In genomic region chr1:93345633-93346471, GRCh38 we compare ENCODE assay signal across 1 cellular context.
TF ChIP-seq lines count a peak whose summit lies in the region.

DR1 (plus strand) TSS chr1:93345907; CDS start chr1:93346646, 739 bp downstream.

TF ChIP-seq in HepG2, 621 proteins besides CTCF, POLR2A, EP300 and RAD21 (continued from another document and continues in another):
- TF ChIP-seq SKIL (CRISPR knock-in tag; IDR thresholded peaks at IDR 0.05; ENCODE audit: borderline replicate concordance) (peak; percentile 70; the same call in 1 of the 2 replicates), ZFP36L2 (CRISPR knock-in tag; IDR thresholded peaks at IDR 0.05) (no peak), ZNF296 (CRISPR knock-in tag; conservative IDR thresholded peaks at IDR 0.05) (no peak), ZNF30 (CRISPR knock-in tag; IDR thresholded peaks at IDR 0.05) (no peak; the same call in 1 of the 2 replicates), ZNF790 (CRISPR knock-in tag; IDR thresholded peaks at IDR 0.05; ENCODE audit: borderline replicate concordance) (peak; percentile 81; the same call in 1 of the 2 replicates), GABPA (IDR thresholded peaks at IDR 0.05; ENCODE audit: low read depth, low read length) (peak; percentile 98), GABPA (CRISPR knock-in tag; IDR thresholded peaks at IDR 0.05; ENCODE audit: low read depth) (peak; percentile 98), NR3C1 (CRISPR knock-in tag; IDR thresholded peaks at IDR 0.05) (no peak), CSRNP1 (CRISPR knock-in tag; IDR thresholded peaks at IDR 0.05) (no peak), KDM1A (CRISPR knock-in tag; IDR thresholded peaks at IDR 0.05) (0 out of 2 replicates have a peak, but pooled peaks have one; percentile 29), ZNF597 (CRISPR knock-in tag; IDR thresholded peaks at IDR 0.05) (no peak), BRF2 (CRISPR knock-in tag; IDR thresholded peaks at IDR 0.05) (no peak), ZNF12 (CRISPR knock-in tag; IDR thresholded peaks at IDR 0.05) (peak; percentile 68), HMGXB3 (CRISPR knock-in tag; IDR thresholded peaks at IDR 0.05; ENCODE audit: borderline replicate concordance) (peak; percentile 59; the same call in 1 of the 2 replicates), ZNF230 (CRISPR knock-in tag; IDR thresholded peaks at IDR 0.05) (peak; percentile 39), NCOA2 (CRISPR knock-in tag; IDR thresholded peaks at IDR 0.05) (peak; percentile 64), PRDM15 (CRISPR knock-in tag; IDR thresholded peaks at IDR 0.05) (no peak; the same call in 1 of the 2 replicates), ZNF552 (CRISPR knock-in tag; IDR thresholded peaks at IDR 0.05; ENCODE audit: borderline replicate concordance) (0 out of 2 replicates have a peak, but pooled peaks have one; percentile 56), CHCHD3 (CRISPR knock-in tag; IDR thresholded peaks at IDR 0.05) (no peak; the same call in 1 of the 2 replicates), ZNF678 (CRISPR knock-in tag; IDR thresholded peaks at IDR 0.05) (no peak), HIVEP1 (CRISPR knock-in tag; IDR thresholded peaks at IDR 0.05) (peak; percentile 96), ZBTB1 (CRISPR knock-in tag; IDR thresholded peaks at IDR 0.05; ENCODE audit: borderline replicate concordance) (0 out of 2 replicates have a peak, but pooled peaks have one; percentile 36), AGO1 (IDR thresholded peaks at IDR 0.05; ENCODE audit: low read depth, low read length, poor library complexity, severe bottlenecking) (peak; percentile 23), ZNF740 (CRISPR knock-in tag; IDR thresholded peaks at IDR 0.05) (no peak; the same call in 1 of the 2 replicates), PITX1 (CRISPR knock-in tag; IDR thresholded peaks at IDR 0.05) (peak; percentile 66; the same call in 1 of the 2 replicates), RELA (CRISPR knock-in tag; IDR thresholded peaks at IDR 0.05) (no peak), SPEN (CRISPR knock-in tag; IDR thresholded peaks at IDR 0.05; ENCODE audit: low read depth) (peak; percentile 83), ZXDC (CRISPR knock-in tag; IDR thresholded peaks at IDR 0.05) (peak; percentile 59; the same call in 1 of the 2 replicates), FOXJ3 (CRISPR knock-in tag; IDR thresholded peaks at IDR 0.05; ENCODE audit: borderline replicate concordance) (no peak), BCL3 (CRISPR knock-in tag; IDR thresholded peaks at IDR 0.05) (peak; percentile 70), ZNF317 (CRISPR knock-in tag; IDR thresholded peaks at IDR 0.05) (peak; percentile 88), DR1 (CRISPR knock-in tag; IDR thresholded peaks at IDR 0.05) (peak; percentile 68; the same call in 1 of the 2 replicates), ATF6 (CRISPR knock-in tag; conservative IDR thresholded peaks at IDR 0.05) (no peak)
